In genomic region chr14:101945171-101945570, GRCh38 we compare ENCODE assay signal across 1 cellular context.
A peak's percentile ranks its signal among the peaks of the same experiment; 100 is the strongest.
TF ChIP-seq lines count a peak whose summit lies in the region.

No MANE protein-coding gene starts in this region.

TF ChIP-seq in WTC11, 78 proteins besides CTCF, POLR2A, EP300 and RAD21 (continued from another document):
- TF ChIP-seq USF1 (CRISPR knock-in tag; IDR thresholded peaks at IDR 0.05) (peak; percentile 75), AR (CRISPR knock-in tag; IDR thresholded peaks at IDR 0.05) (no peak), CDX4 (CRISPR knock-in tag; IDR thresholded peaks at IDR 0.05; ENCODE audit: borderline replicate concordance) (no peak), E2F4 (CRISPR knock-in tag; IDR thresholded peaks at IDR 0.05; ENCODE audit: borderline replicate concordance, low read depth) (no peak), GABPB1 (CRISPR knock-in tag; IDR thresholded peaks at IDR 0.05) (no peak), USF2 (CRISPR knock-in tag; IDR thresholded peaks at IDR 0.05) (peak; percentile 74), TEAD4 (CRISPR knock-in tag; IDR thresholded peaks at IDR 0.05) (no peak), NR2C2 (CRISPR knock-in tag; IDR thresholded peaks at IDR 0.05) (no peak), ZNF423 (CRISPR knock-in tag; IDR thresholded peaks at IDR 0.05) (no peak), NR1H2 (CRISPR knock-in tag; IDR thresholded peaks at IDR 0.05) (no peak), ATF3 (CRISPR knock-in tag; conservative IDR thresholded peaks at IDR 0.05) (no peak), TEAD1 (CRISPR knock-in tag; IDR thresholded peaks at IDR 0.05) (0 out of 2 replicates have a peak, but pooled peaks have one; percentile 17), FOXK1 (CRISPR knock-in tag; IDR thresholded peaks at IDR 0.05) (0 out of 2 replicates have a peak, but pooled peaks have one; percentile 19), ZNF425 (CRISPR knock-in tag; conservative IDR thresholded peaks at IDR 0.05) (no peak), ZNF138 (CRISPR knock-in tag; conservative IDR thresholded peaks at IDR 0.05) (no peak)
TF ChIP-seq in WTC11: peak in this region for 5.
